ENCODE assay signal across 10 cellular contexts in genomic region chr15:74543583-74543982, GRCh38. TPM values are rescaled to one million over a fixed set of nuclear protein-coding genes. Genes with fewer than 3 reads are reported as not detected.
DNase-seq lines count a peak whose midpoint lies in the region; ATAC-seq, FAIRE-seq and TF ChIP-seq lines count a peak whose summit lies in the region.
"Had no signal": no experiment of that assay in that cellular context is flagged by ENCODE, and none has a peak within 500 bp of the region (broad histone marks: within the 10 kb centered on the region; RNA-seq: fewer than 3 reads in every experiment).

No MANE protein-coding gene starts in this region.

- H3K27me3 Mint-ChIP-seq in astrocyte (ENCODE audit: low read depth, unreplicated experiment) = peaks cover 17% of the 10 kb centered on the region

- peak; percentile 63 for TF ChIP-seq CTCF in GM12873 (IDR thresholded peaks at IDR 0.05; ENCODE audit: insufficient read depth, low read depth, low read length, missing control alignments)
- peak; percentile 62 for TF ChIP-seq CTCF in PC-3 (conservative IDR thresholded peaks at IDR 0.05; ENCODE audit: low read depth, low read length)
- peak; percentile 7 for TF ChIP-seq CTCF in astrocyte (IDR thresholded peaks at IDR 0.05; ENCODE audit: insufficient read depth, low read depth, low read length)
- TF ChIP-seq CTCF in gastroesophageal sphincter (IDR thresholded peaks at IDR 0.05) = no peak

- peaks cover 28% of the 10 kb centered on the region for H3K4me1 Mint-ChIP-seq in astrocyte (ENCODE audit: low read depth, unreplicated experiment)

- H3K9ac ChIP-seq in PC-3 (ENCODE audit: low read length) (peak overlapping the region; percentile 92; the same call in 1 of the 2 replicates), astrocyte (ENCODE audit: low read length) (no peak overlapping the region), trophoblast cell (ENCODE audit: low read length) (no peak overlapping the region)

- no peaks in the 10 kb centered on the region for H3F3A ChIP-seq in PC-3 (ENCODE audit: low read length, unreplicated experiment)

- H2AK5ac ChIP-seq in trophoblast cell (ENCODE audit: low read length) = no peak overlapping the region

- no peaks in the 10 kb centered on the region for H3K27me3 ChIP-seq in PC-3 (ENCODE audit: low read length)
- peaks cover 8% of the 10 kb centered on the region for H3K27me3 ChIP-seq in astrocyte (ENCODE audit: insufficient read depth, low read length)
- H3K27me3 ChIP-seq in trophoblast cell (ENCODE audit: insufficient read depth, low read length) = no peaks in the 10 kb centered on the region
- no peaks in the 10 kb centered on the region for H3K27me3 ChIP-seq in gastroesophageal sphincter

- H4K12ac ChIP-seq in trophoblast cell (ENCODE audit: low read depth, low read length) = no peak overlapping the region

- H3K14ac ChIP-seq in trophoblast cell (ENCODE audit: low read length) = no peak overlapping the region

- no peak overlapping the region for H4K8ac ChIP-seq in trophoblast cell (ENCODE audit: low read depth, low read length)

- no peak overlapping the region for H4K91ac ChIP-seq in trophoblast cell (ENCODE audit: low read depth, low read length)

- H3K36me3 ChIP-seq in PC-3 (ENCODE audit: low read depth, low read length) = peaks cover 22% of the 10 kb centered on the region; the same call in 1 of the 2 replicates
- H3K36me3 ChIP-seq in astrocyte (ENCODE audit: insufficient read depth, low read length) = peaks cover 4% of the 10 kb centered on the region
- H3K36me3 ChIP-seq in trophoblast cell (ENCODE audit: control insufficient read depth in 1 of 2, insufficient read depth in 2 of 2, low read length in 2 of 2) = peaks cover 22 to 24% of the 10 kb centered on the region in 2 experiments
- H3K36me3 ChIP-seq in gastroesophageal sphincter = peaks cover 0 to 4% of the 10 kb centered on the region in 2 donors

- H3K9me3 ChIP-seq in PC-3 (ENCODE audit: low read length) (no peaks in the 10 kb centered on the region), astrocyte (ENCODE audit: insufficient read depth, low read depth, low read length) (no peaks in the 10 kb centered on the region), trophoblast cell (ENCODE audit: insufficient read depth, low read depth, low read length) (no peaks in the 10 kb centered on the region), gastroesophageal sphincter (no peaks in the 10 kb centered on the region)

- peaks cover 10% of the 10 kb centered on the region for H3K79me1 ChIP-seq in trophoblast cell (ENCODE audit: low read length)

- peaks cover under 1% of the 10 kb centered on the region for H3K9me3 Mint-ChIP-seq in astrocyte (ENCODE audit: unreplicated experiment)

- H3K4ac ChIP-seq in trophoblast cell (ENCODE audit: low read depth, low read length) = peak overlapping the region; percentile 0

- no peak overlapping the region for H3K23ac ChIP-seq in trophoblast cell (ENCODE audit: low read length)

- H2BK120ac ChIP-seq in trophoblast cell (ENCODE audit: insufficient read depth, low read length, poor library complexity) = no peak overlapping the region

- no peak overlapping the region for H2BK5ac ChIP-seq in trophoblast cell (ENCODE audit: low read depth, low read length, poor library complexity)

- H3K79me2 ChIP-seq in PC-3 (ENCODE audit: low read length) (peaks cover 83% of the 10 kb centered on the region), astrocyte (ENCODE audit: insufficient read depth, low read length) (peaks cover 19% of the 10 kb centered on the region), trophoblast cell (ENCODE audit: control insufficient read depth, insufficient read depth, low read length, poor library complexity) (peaks cover 18% of the 10 kb centered on the region)

- peaks cover 48% of the 10 kb centered on the region for H4K20me1 ChIP-seq in PC-3 (ENCODE audit: low read length)
- H4K20me1 ChIP-seq in astrocyte (ENCODE audit: insufficient read depth, low read length) = peaks cover 59% of the 10 kb centered on the region

- no peak for TF ChIP-seq EP300 in gastroesophageal sphincter (IDR thresholded peaks at IDR 0.05)

- no peak for FAIRE-seq in astrocyte (lab: Jason Lieb, UNC)

- H3K4me2 ChIP-seq in PC-3 (ENCODE audit: low read length) (peak overlapping the region; percentile 93), astrocyte (ENCODE audit: low read length) (peak overlapping the region; percentile 6), trophoblast cell (ENCODE audit: low read length) (no peak overlapping the region)

- H3K9me2 ChIP-seq in PC-3 (replicated peaks; ENCODE audit: low read length) = no peaks in the 10 kb centered on the region

- no peak overlapping the region for H3K27ac Mint-ChIP-seq in astrocyte (ENCODE audit: unreplicated experiment)

- ATAC-seq in PC-3 = no peak
- ATAC-seq in GM21825 (IDR thresholded peaks at IDR 0.05; ENCODE audit: unreplicated experiment) = no peak
- ATAC-seq in gastroesophageal sphincter = no peak

- H3K4me3 Mint-ChIP-seq in astrocyte (ENCODE audit: unreplicated experiment) = peak overlapping the region; percentile 47

- DNase-seq in PC-3 (peak; percentile 53), astrocyte (ENCODE audit: low read depth) (no peak), trophoblast cell (no peak), NCI-H1694 treated with DMSO at 0.1 percent for 48 hours (lab: John Stamatoyannopoulos, UW) (no peak), SHP77 treated with DMSO at 0.1 percent for 48 hours (lab: John Stamatoyannopoulos, UW) (no peak)
- DNase-seq: activated CD4-positive, CD25-positive, alpha-beta regulatory T cell treated with anti-CD3 and anti-CD28 coated beads, Interleukin-2, amount 50 U/mL, for 72 hours; foreskin melanocyte had no signal

- H3K4me3 ChIP-seq in PC-3 (ENCODE audit: low read length) (peak overlapping the region; percentile 98), astrocyte (ENCODE audit: insufficient read depth, low read depth, low read length) (no peak overlapping the region), trophoblast cell (ENCODE audit: low read depth, low read length) (no peak overlapping the region), gastroesophageal sphincter (no peak overlapping the region)

- BruUV-seq in PC-3 (replicated peaks; lab: Mats Ljungman, UMichigan) = no TSS peak

- intact Hi-C loops in PC-3 (cut with micrococcal nuclease) = loop anchor here (2.0 to 10.0 kb wide), 5 partner anchors 17 to 391 kb away; partner anchors contain the start of genes COX5A and UBL7

- H3K36me3 Mint-ChIP-seq in astrocyte (ENCODE audit: low read depth, unreplicated experiment) = peaks cover 8% of the 10 kb centered on the region

- H3K4me1 ChIP-seq in PC-3 (ENCODE audit: insufficient read depth, low read length) = peaks cover 42% of the 10 kb centered on the region
- H3K4me1 ChIP-seq in astrocyte (ENCODE audit: insufficient read depth, low read length) = peaks cover 20% of the 10 kb centered on the region
- H3K4me1 ChIP-seq in trophoblast cell (ENCODE audit: control insufficient read depth in 1 of 2, insufficient read depth in 2 of 2, low read length in 2 of 2) = peaks cover 4 to 13% of the 10 kb centered on the region in 2 experiments
- H3K4me1 ChIP-seq in gastroesophageal sphincter = peaks cover 5 to 76% (median 19%) of the 10 kb centered on the region in 3 donors

- H2AFZ ChIP-seq in PC-3 (ENCODE audit: low read length) (no peak overlapping the region), astrocyte (ENCODE audit: low read depth, low read length) (no peak overlapping the region), trophoblast cell (ENCODE audit: insufficient read depth, low read length, poor library complexity) (no peak overlapping the region)

- H3K18ac ChIP-seq in trophoblast cell (ENCODE audit: low read length) = no peak overlapping the region

- POLR2A ChIA-PET in PC-3 (lab: Charles Lee; ENCODE audit: unreplicated experiment) = no interaction called here

- no peak overlapping the region for H2BK12ac ChIP-seq in trophoblast cell (ENCODE audit: low read length)

- 100% methylated on average over 1 of the region's 3 CpGs for WGBS in trophoblast cell (ENCODE audit: extremely low coverage, insufficient coverage, insufficient read length)
- WGBS in gastroesophageal sphincter (ENCODE audit: low coverage in 1 of 2), 2 donors = 64 to 80% methylated on average over 3 of the region's 3 CpGs

- CTCF ChIA-PET in PC-3 (lab: Charles Lee) = interaction anchor here (0.7 kb wide), 1 partner anchor 103 kb away, joined by 3 read pairs; no protein-coding TSS in a partner anchor

- peak overlapping the region; percentile 69 for H3K27ac ChIP-seq in PC-3 (ENCODE audit: low read length)
- no peak overlapping the region for H3K27ac ChIP-seq in astrocyte (ENCODE audit: low read depth, low read length)
- H3K27ac ChIP-seq in trophoblast cell (ENCODE audit: low read depth, low read length) = no peak overlapping the region
- no peak overlapping the region for H3K27ac ChIP-seq in gastroesophageal sphincter

- no peak for TF ChIP-seq POLR2A in gastroesophageal sphincter (IDR thresholded peaks at IDR 0.05)

RNA-seq across cellular contexts. Expression of gene ARID3B, which starts 2.6 kb away (rescaled TPM):
- 17.4 and 19.0 TPM in 2 replicates for total RNA-seq in PC-3 (2014; rRNA removed)
- total RNA-seq in astrocyte = 11.9 and 18.5 TPM in 2 replicates
- polyA plus RNA-seq in trophoblast cell (2013) = 92.5 and 95.1 TPM in 2 replicates
- total RNA-seq in gastroesophageal sphincter = 1 to 10 TPM; 2.9 to 8.4 (median 6.9) TPM

Comparison
In these comparisons a context has a peak if more than half of its experiments do, and no peak if none do; other contexts are left out.
1. CTCF ChIP-seq: peak in GM12873 (single experiment), PC-3 (single experiment) and astrocyte (single experiment); none in gastroesophageal sphincter (0 of 4).